Comparison of ENCODE assay signal across 6 cellular contexts in the genomic region with DNA sequence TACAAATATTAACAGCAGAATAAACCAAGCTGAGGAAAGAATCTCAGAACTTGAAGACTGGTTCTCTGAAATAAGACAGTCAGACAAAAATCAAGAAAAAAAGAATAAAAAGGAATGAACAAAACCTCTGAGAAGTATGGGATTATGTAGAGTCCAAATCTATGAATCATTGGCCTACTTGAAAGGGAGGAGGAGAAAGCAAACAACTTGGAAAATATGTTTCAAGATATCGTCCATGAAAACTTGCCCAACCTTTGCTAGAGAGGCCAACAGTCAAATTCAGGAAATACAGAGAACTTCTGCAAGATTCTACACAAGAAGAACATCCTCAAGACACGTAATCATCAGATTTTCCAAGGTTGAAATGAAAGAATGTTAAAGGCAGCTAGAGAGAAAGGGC. TPM values are rescaled to one million over a fixed set of nuclear protein-coding genes. Genes with fewer than 3 reads are reported as not detected.
DNase-seq lines count a peak whose midpoint lies in the region; TF ChIP-seq lines count a peak whose summit lies in the region.
"Not testable (repeated sequence)": the region's sequence is repeated elsewhere in the genome, so short reads cannot be mapped to it uniquely, and the experiment has no call there.

No MANE protein-coding gene starts in this region.

- not testable (repeated sequence) for H3K4me1 Mint-ChIP-seq in nephron progenitor cell

- not testable (repeated sequence) for H3K4me3 ChIP-seq in choroid plexus epithelial cell (ENCODE audit: low read depth, low read length); fibroblast of the aortic adventitia (ENCODE audit: low read depth, low read length)

- H3K4me3 Mint-ChIP-seq in nephron progenitor cell = not testable (repeated sequence)

- peaks cover 32% of the 10 kb centered on the region for H3K27me3 Mint-ChIP-seq in nephron progenitor cell (ENCODE audit: low read depth, poor library complexity)

- H3K36me3 Mint-ChIP-seq in nephron progenitor cell (ENCODE audit: low read depth) = peaks cover 11% of the 10 kb centered on the region

- peaks cover 54% of the 10 kb centered on the region for H3K9me3 Mint-ChIP-seq in nephron progenitor cell

- peak overlapping the region; percentile 33 for H3K27ac Mint-ChIP-seq in nephron progenitor cell

- DNase-seq in EH (ENCODE audit: low read depth) (peak; percentile 19), LHCN-M2 (ENCODE audit: low read depth) (peak; percentile 8), amniotic epithelial cell (ENCODE audit: low read depth) (peak; percentile 81), choroid plexus epithelial cell (ENCODE audit: low read depth) (peak; percentile 47), fibroblast of the aortic adventitia (ENCODE audit: low read depth) (peak; percentile 73)
- not testable (repeated sequence) for DNase-seq in nephron progenitor cell

- not testable (repeated sequence) for TF ChIP-seq CTCF in choroid plexus epithelial cell (conservative IDR thresholded peaks at IDR 0.05; ENCODE audit: low read depth, low read length); fibroblast of the aortic adventitia (IDR thresholded peaks at IDR 0.05; ENCODE audit: insufficient read depth, low read length); nephron progenitor cell (IDR thresholded peaks at IDR 0.05)

RNA-seq across cellular contexts. Expression of a gene that starts 6.5 kb away (rescaled TPM):
- 1.5 TPM in 2 replicates for total RNA-seq in LHCN-M2 (2014; rRNA removed)
- polyA plus RNA-seq in LHCN-M2 (2012) = 0.41 TPM
- 0.90 and 4.0 TPM in 2 replicates for total RNA-seq in fibroblast of the aortic adventitia (ENCODE audit: low replicate concordance)

RNA-seq across cellular contexts. Expression of a gene that starts 57.6 kb away (rescaled TPM):
- total RNA-seq in LHCN-M2 (2014; rRNA removed) (34.2 and 35.1 TPM in 2 replicates), fibroblast of the aortic adventitia (ENCODE audit: low replicate concordance) (39.5 and 56.1 TPM in 2 replicates)
- 3.9 TPM for polyA plus RNA-seq in LHCN-M2 (2012)
